Comparison of ENCODE assay signal across 8 cellular contexts in the genomic region with DNA sequence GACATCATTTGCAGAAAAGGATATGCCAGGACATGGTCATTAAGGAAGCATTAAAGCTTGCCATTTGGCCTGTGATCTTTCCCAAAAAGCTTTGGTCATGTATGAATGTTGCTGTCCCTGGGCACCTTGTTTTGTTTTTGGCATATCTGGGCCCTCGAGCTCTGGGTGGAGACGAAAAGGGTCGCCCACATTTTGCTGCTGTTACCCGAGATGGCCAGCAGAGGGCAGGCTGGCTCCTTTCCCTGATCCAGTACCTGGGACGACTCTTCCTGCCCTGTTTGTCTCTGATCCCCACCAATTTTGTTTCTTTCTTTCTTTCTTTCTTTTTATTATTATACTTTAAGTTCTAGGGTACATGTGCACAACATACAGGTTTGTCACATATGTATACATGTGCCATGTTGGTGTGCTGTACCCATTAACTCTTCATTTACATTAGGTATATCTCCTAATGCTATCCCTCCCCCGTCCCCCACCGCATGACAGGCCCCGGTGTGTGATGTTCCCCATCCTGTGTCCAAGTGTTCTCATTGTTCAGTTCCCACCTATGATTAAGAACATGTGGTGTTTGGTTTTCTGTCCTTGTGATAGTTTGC. TPM values are rescaled to one million over a fixed set of nuclear protein-coding genes. Genes with fewer than 3 reads are reported as not detected.
DNase-seq lines count a peak whose midpoint lies in the region; ATAC-seq, FAIRE-seq and TF ChIP-seq lines count a peak whose summit lies in the region.
"Not testable (repeated sequence)": the region's sequence is repeated elsewhere in the genome, so short reads cannot be mapped to it uniquely, and the experiment has no call there.

No MANE protein-coding gene starts in this region.

- ATAC-seq in HG02678 (IDR thresholded peaks at IDR 0.05; ENCODE audit: unreplicated experiment) (peak; percentile 75), T-helper 17 cell (peak; percentile 63), upper lobe of left lung (ENCODE audit: low FRiP score in 2 of 2) (peak; percentile 82 to 89)

- H2AFZ ChIP-seq in neural progenitor cell (replicated peaks) = not testable (repeated sequence)

- not testable (repeated sequence) for TF ChIP-seq POLR2A in upper lobe of left lung (IDR thresholded peaks at IDR 0.05)

- not testable (repeated sequence) for H3K4me3 Mint-ChIP-seq in T-helper 17 cell; activated naive CD8-positive, alpha-beta T cell treated with anti-CD3 and anti-CD28 coated beads for 36 hours; neural progenitor cell

- H3K27ac Mint-ChIP-seq in T-helper 17 cell; activated naive CD8-positive, alpha-beta T cell treated with anti-CD3 and anti-CD28 coated beads for 36 hours; neural progenitor cell: not testable (repeated sequence)

- DNase-seq in NCI-H2029 (lab: John Stamatoyannopoulos, UW) (peak; percentile 33), T-helper 17 cell (peak in 2 of 3 donors; percentile 28 to 40), glomerular visceral epithelial cell (ENCODE audit: extremely low spot score) (peak; percentile 44), neural progenitor cell (ENCODE audit: low spot score) (peak; percentile 50), upper lobe of left lung (peak in 1 of 2 donors; percentile 68)
- peak; percentile 52 for DNase-seq in activated naive CD8-positive, alpha-beta T cell treated with anti-CD3 and anti-CD28 coated beads for 36 hours

- not testable (repeated sequence) for H3K9me3 Mint-ChIP-seq in activated naive CD8-positive, alpha-beta T cell treated with anti-CD3 and anti-CD28 coated beads for 36 hours; neural progenitor cell

- not testable (repeated sequence) for H3K27me3 ChIP-seq in neural progenitor cell, upper lobe of left lung

- H3F3A ChIP-seq in neural progenitor cell (ENCODE audit: low read depth) = not testable (repeated sequence)

- TF ChIP-seq EP300 in upper lobe of left lung (IDR thresholded peaks at IDR 0.05) = not testable (repeated sequence)

- H3K4me1 ChIP-seq in neural progenitor cell, upper lobe of left lung: not testable (repeated sequence)

- not testable (repeated sequence) for H3K4me3 ChIP-seq in neural progenitor cell, upper lobe of left lung

- H3K27ac ChIP-seq in neural progenitor cell, upper lobe of left lung: not testable (repeated sequence)

- not testable (repeated sequence) for H3K36me3 Mint-ChIP-seq in T-helper 17 cell (ENCODE audit: low read depth); activated naive CD8-positive, alpha-beta T cell treated with anti-CD3 and anti-CD28 coated beads for 36 hours; neural progenitor cell

- H4K20me1 ChIP-seq in neural progenitor cell (ENCODE audit: low read depth) = not testable (repeated sequence)

- peak; percentile 88 for TF ChIP-seq CTCF in neural progenitor cell (IDR thresholded peaks at IDR 0.05)
- peak; percentile 39 to 87 (median 74) for TF ChIP-seq CTCF in upper lobe of left lung (IDR thresholded peaks at IDR 0.05)

- peaks cover 66% of the 10 kb centered on the region for H3K27me3 Mint-ChIP-seq in T-helper 17 cell
- H3K27me3 Mint-ChIP-seq in activated naive CD8-positive, alpha-beta T cell treated with anti-CD3 and anti-CD28 coated beads for 36 hours = peaks cover 45% of the 10 kb centered on the region
- not testable (repeated sequence) for H3K27me3 Mint-ChIP-seq in neural progenitor cell (ENCODE audit: insufficient read depth, low read depth)

- H3K9me3 ChIP-seq in T-helper 17 cell (ENCODE audit: control insufficient read depth, low read length, poor library complexity, severe bottlenecking); neural progenitor cell (ENCODE audit: low read depth); upper lobe of left lung: not testable (repeated sequence)

- peaks cover 10% of the 10 kb centered on the region for H3K4me1 Mint-ChIP-seq in T-helper 17 cell
- H3K4me1 Mint-ChIP-seq in activated naive CD8-positive, alpha-beta T cell treated with anti-CD3 and anti-CD28 coated beads for 36 hours; neural progenitor cell: not testable (repeated sequence)

- H3K36me3 ChIP-seq in neural progenitor cell, upper lobe of left lung: not testable (repeated sequence)

- peak; percentile 75 for FAIRE-seq in G401.6 (lab: Jason Lieb, UNC)

- 36 to 41% methylated on average over 8 of the region's 8 CpGs for WGBS in upper lobe of left lung, 2 donors

- H3K4me2 ChIP-seq in neural progenitor cell = not testable (repeated sequence)

- H3K79me2 ChIP-seq in neural progenitor cell (ENCODE audit: low read depth) = not testable (repeated sequence)

- not testable (repeated sequence) for H3K9ac ChIP-seq in neural progenitor cell

RNA-seq across cellular contexts. Expression of a gene that starts 22.2 kb away (rescaled TPM):
- total RNA-seq in T-helper 17 cell (under 1 TPM; 0.20 to 0.23 TPM), neural progenitor cell (ENCODE audit: low replicate concordance) (9.4 and 9.7 TPM in 2 replicates), upper lobe of left lung (10 to 100 TPM; 13.0 to 35.2 (median 16.8) TPM)
- 1 to 10 TPM; 1.6 to 1.7 TPM for total RNA-seq in activated naive CD8-positive, alpha-beta T cell treated with anti-CD3 and anti-CD28 coated beads for 36 hours

RNA-seq across cellular contexts. Expression of a gene that starts 43.1 kb away (rescaled TPM):
- 10 to 100 TPM; 21.0 to 22.4 TPM for total RNA-seq in T-helper 17 cell
- 10 to 100 TPM; 18.4 to 21.4 TPM for total RNA-seq in activated naive CD8-positive, alpha-beta T cell treated with anti-CD3 and anti-CD28 coated beads for 36 hours
- 36.0 and 41.2 TPM in 2 replicates for total RNA-seq in neural progenitor cell (ENCODE audit: low replicate concordance)
- 100 to 1,000 TPM in 4 of 6 donors, 10 to 100 TPM in 2; 43.0 to 201 (median 135) TPM for total RNA-seq in upper lobe of left lung
